In the genomic region with DNA sequence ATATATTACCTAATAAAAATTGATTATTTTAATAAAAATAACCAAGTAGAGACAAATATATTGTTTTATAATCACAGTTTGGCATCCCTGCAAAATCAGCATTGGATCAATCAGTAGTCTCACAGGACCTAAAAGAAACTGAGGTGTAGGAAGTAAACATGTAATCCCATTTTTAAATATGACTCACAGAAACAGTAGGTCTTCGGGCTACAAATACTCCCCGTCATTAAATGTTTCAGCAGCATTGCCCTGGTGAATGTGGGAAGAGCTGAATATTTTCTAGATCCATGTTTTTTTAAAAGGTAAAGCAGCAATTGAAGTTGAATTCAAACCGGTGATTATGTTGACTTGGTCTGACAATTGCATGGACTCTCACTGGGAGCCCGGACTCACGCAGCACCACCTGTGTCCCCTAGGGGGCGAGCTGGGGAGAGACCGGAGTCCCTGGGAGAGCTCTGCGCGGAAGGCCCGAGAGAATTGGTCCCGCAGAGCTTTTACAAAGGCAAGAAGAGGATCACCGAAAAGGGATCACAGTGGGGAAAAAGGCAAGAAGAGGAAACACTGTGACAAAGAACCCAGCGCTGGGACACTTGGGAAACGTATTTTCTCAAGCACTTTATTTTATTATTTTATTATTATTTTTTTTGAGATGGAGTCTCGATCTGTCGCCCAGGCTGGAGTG, we compare ENCODE assay signal across 8 cellular contexts. TPM values are rescaled to one million over a fixed set of nuclear protein-coding genes. Genes with fewer than 3 reads are reported as not detected.
DNase-seq lines count a peak whose midpoint lies in the region; ATAC-seq and TF ChIP-seq lines count a peak whose summit lies in the region.

No MANE protein-coding gene starts in this region.

- H3K27ac Mint-ChIP-seq in activated CD4-positive, alpha-beta memory T cell treated with anti-CD3 and anti-CD28 coated beads, Interleukin-2, amount 10 ng/mL, durations not matched to agents 7 days and 5 days = peak overlapping the region; percentile 10

- H3K4me3 ChIP-seq in GM12875 (ENCODE audit: low read depth, low read length) = no peak overlapping the region

- CTCF ChIA-PET in activated CD4-positive, alpha-beta memory T cell treated with anti-CD3 and anti-CD28 coated beads, Interleukin-2, amount 10 ng/mL, durations not matched to agents 7 days and 5 days (lab: Charles Lee) = interaction anchor here (0.6 to 3.2 kb wide), 23 partner anchors 9 to 607 kb away, joined by 3 to 56 read pairs (median 5); a partner anchor contains a TSS

- H3K36me3 Mint-ChIP-seq in activated CD4-positive, alpha-beta memory T cell treated with anti-CD3 and anti-CD28 coated beads, Interleukin-2, amount 10 ng/mL, durations not matched to agents 7 days and 5 days (ENCODE audit: low read depth) = no peaks in the 10 kb centered on the region

- peak; percentile 44 for ATAC-seq in HG02840 (IDR thresholded peaks at IDR 0.05; ENCODE audit: low FRiP score, unreplicated experiment)

- POLR2A ChIA-PET in activated CD4-positive, alpha-beta memory T cell treated with anti-CD3 and anti-CD28 coated beads, Interleukin-2, amount 10 ng/mL, durations not matched to agents 7 days and 5 days (lab: Charles Lee) = interaction anchor here (0.6 to 5.1 kb wide), 6 partner anchors 10 to 211 kb away, joined by 3 to 81 read pairs (median 4); a partner anchor contains a TSS

- H3K27me3 Mint-ChIP-seq in activated CD4-positive, alpha-beta memory T cell treated with anti-CD3 and anti-CD28 coated beads, Interleukin-2, amount 10 ng/mL, durations not matched to agents 7 days and 5 days = peaks cover 2% of the 10 kb centered on the region

- H3K4me3 Mint-ChIP-seq in activated CD4-positive, alpha-beta memory T cell treated with anti-CD3 and anti-CD28 coated beads, Interleukin-2, amount 10 ng/mL, durations not matched to agents 7 days and 5 days = peak overlapping the region; percentile 12

- H3K9me3 Mint-ChIP-seq in activated CD4-positive, alpha-beta memory T cell treated with anti-CD3 and anti-CD28 coated beads, Interleukin-2, amount 10 ng/mL, durations not matched to agents 7 days and 5 days = no peaks in the 10 kb centered on the region

- H3K4me1 Mint-ChIP-seq in activated CD4-positive, alpha-beta memory T cell treated with anti-CD3 and anti-CD28 coated beads, Interleukin-2, amount 10 ng/mL, durations not matched to agents 7 days and 5 days = peaks cover 57% of the 10 kb centered on the region

- peak; percentile 67 for DNase-seq in NCI-H748 (lab: John Stamatoyannopoulos, UW; ENCODE audit: unreplicated experiment)
- peak; percentile 90 for DNase-seq in activated CD4-positive, alpha-beta memory T cell treated with anti-CD3 and anti-CD28 coated beads, Interleukin-2, amount 10 ng/mL, durations not matched to agents 7 days and 5 days
- DNase-seq in dermis microvascular lymphatic vessel endothelial cell (ENCODE audit: low read depth in 2 of 2) = peak; percentile 65 to 77
- peak; percentile 91 for DNase-seq in medulla oblongata (ENCODE audit: extremely low spot score)
- DNase-seq in stimulated activated CD8-positive, alpha-beta memory T cell treated with anti-CD3 and anti-CD28 coated beads, Interleukin-15, amount 100 ng/mL, for 48 hours (ENCODE audit: low read depth in 2 of 2) = peak; percentile 79 to 83
- DNase-seq in OCI-M2 (lab: John Stamatoyannopoulos, UW; ENCODE audit: unreplicated experiment) = no peak

- peak; percentile 95 for TF ChIP-seq CTCF in GM12875 (IDR thresholded peaks at IDR 0.05; ENCODE audit: borderline replicate concordance, insufficient read depth, low read depth, low read length)

RNA-seq across cellular contexts. Expression of a gene that starts 17.2 kb away (rescaled TPM):
- total RNA-seq in activated CD4-positive, alpha-beta memory T cell treated with anti-CD3 and anti-CD28 coated beads, Interleukin-2, amount 10 ng/mL, durations not matched to agents 7 days and 5 days = 10 to 100 TPM; 67.9 to 68.7 TPM
- total RNA-seq in dermis microvascular lymphatic vessel endothelial cell = 29.5 and 37.6 TPM in 2 replicates
